Comparison of ENCODE assay signal across 27 cellular contexts in the genomic region with DNA sequence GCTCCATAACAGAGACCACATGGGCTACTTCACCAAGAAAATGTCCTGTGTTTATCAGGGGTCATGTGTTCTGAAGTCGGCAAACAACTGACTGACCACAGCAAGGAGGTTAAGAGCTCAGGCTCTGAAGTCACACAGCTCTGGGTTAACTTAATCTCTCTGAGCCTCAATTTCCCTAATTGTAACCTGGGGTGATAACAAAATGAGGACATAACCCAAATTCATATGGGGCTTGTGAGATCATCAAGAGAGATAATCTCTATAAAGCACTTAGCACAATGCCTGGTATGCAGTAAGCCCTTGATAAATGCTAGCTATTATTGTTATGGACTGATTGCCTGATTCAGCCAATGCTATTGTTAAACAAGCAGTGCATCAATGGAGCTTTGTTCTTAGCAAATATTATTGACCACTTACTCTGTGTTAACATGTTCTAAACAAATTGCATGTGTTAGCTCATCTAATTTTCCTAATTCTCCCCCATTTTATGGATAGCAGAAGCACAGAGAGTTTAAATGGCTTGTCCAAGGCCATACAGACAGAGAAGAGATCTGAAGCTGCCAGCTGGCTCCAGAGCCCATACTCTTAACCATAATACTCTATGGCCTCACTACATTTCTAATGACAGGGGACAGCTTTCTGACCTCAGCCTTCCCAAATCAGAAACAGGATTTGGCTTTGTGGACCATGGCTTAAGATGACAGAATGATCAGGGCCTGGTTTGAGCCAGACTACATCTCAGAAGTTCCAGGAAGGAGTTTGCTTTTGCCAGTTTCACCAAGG.
"Had no signal": no experiment of that assay in that cellular context is flagged by ENCODE, and none has a peak within 500 bp of the region (broad histone marks: within the 10 kb centered on the region; RNA-seq: fewer than 3 reads in every experiment).

No MANE protein-coding gene starts in this region.

- H3K27me3 ChIP-seq: colonic mucosa, gastroesophageal sphincter, hepatocyte, ovary, sigmoid colon, stomach, thyroid gland, upper lobe of left lung, vagina had no signal

- H3K27ac ChIP-seq: colonic mucosa, gastroesophageal sphincter, hepatocyte, ovary, sigmoid colon, stomach, thyroid gland, upper lobe of left lung, vagina had no signal

- H3K4me3 ChIP-seq: colonic mucosa, gastroesophageal sphincter, hepatocyte, ovary, sigmoid colon, stomach, thyroid gland, upper lobe of left lung, vagina had no signal

- DNase-seq: activated CD4-positive, alpha-beta T cell treated with anti-CD3 and anti-CD28 coated beads for 4 hours; activated CD4-positive, alpha-beta T cell treated with anti-CD3 and anti-CD28 coated beads, Interleukin-2, amount 50 U/mL, for 4 hours; activated CD4-positive, CD25-positive, alpha-beta regulatory T cell; activated naive CD4-positive, alpha-beta T cell; activated T-cell treated with anti-CD3 and anti-CD28 coated beads for 4 hours; activated T-cell treated with anti-CD3 and anti-CD28 coated beads, Interleukin-2, amount 50 U/mL, for 72 hours; anterior cingulate cortex; cerebellar nuclear complex; colonic mucosa; effector CD8-positive, alpha-beta T cell; erythroblast; left colon; mammary epithelial cell; naive B cell; nephron progenitor cell; ovary; retina; sigmoid colon; small intestine; stimulated activated CD4-positive, alpha-beta T cell treated with anti-CD3 and anti-CD28 coated beads, Interleukin-4, amount 100 ng/mL, for 4 hours; stimulated activated CD8-positive, alpha-beta memory T cell treated with anti-CD3 and anti-CD28 coated beads, Interleukin-4, amount 100 ng/mL, for 48 hours; stomach; thyroid gland; upper lobe of left lung had no signal

- H3K4me2 ChIP-seq: hepatocyte had no signal

- H3K9me3 ChIP-seq: colonic mucosa, gastroesophageal sphincter, ovary, sigmoid colon, stomach, thyroid gland, upper lobe of left lung, vagina had no signal

- H3K4me1 ChIP-seq: colonic mucosa, thyroid gland, upper lobe of left lung, vagina had no signal

- H3K36me3 ChIP-seq: colonic mucosa, ovary, sigmoid colon, thyroid gland, vagina had no signal

- H3K79me2 ChIP-seq: hepatocyte had no signal
